Comparison of ENCODE assay signal across 17 cellular contexts in the genomic region with DNA sequence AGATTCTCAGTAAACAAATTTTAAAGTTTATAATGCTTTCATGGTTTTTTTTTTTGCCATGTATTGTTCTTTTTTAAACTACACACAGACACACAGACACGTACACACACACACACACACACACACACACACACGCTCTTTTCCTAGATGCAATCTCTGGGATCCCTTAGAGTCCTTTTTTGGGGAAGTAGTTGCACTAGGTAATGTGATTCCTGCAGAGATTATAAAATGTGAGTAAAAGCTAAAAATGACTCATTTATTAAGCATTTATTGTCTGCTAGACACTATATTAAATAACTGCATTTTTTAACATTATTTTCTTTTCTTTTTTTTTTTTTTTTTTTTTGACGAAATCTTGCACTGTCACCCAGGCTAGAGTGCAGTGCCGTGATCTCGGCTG. TPM values are rescaled to one million over a fixed set of nuclear protein-coding genes. Genes with fewer than 3 reads are reported as not detected.
DNase-seq lines count a peak whose midpoint lies in the region; ATAC-seq lines count a peak whose summit lies in the region.
"Had no signal": no experiment of that assay in that cellular context is flagged by ENCODE, and none has a peak within 500 bp of the region (broad histone marks: within the 10 kb centered on the region; RNA-seq: fewer than 3 reads in every experiment).

No MANE protein-coding gene starts in this region.

- intact Hi-C loops in activated T-helper 2 cell treated with anti-CD3 and anti-CD28 coated beads, Interferon-gamma antibody, Interleukin-2, Interleukin-4, amounts not matched to agents 10 μg/mL and 5 μg/mL and 100 μg/mL, durations not matched to agents 14 hours and 24 hours and 36 hours (cut with micrococcal nuclease) = no loop called here

- peak; percentile 23 for DNase-seq in EL
- peak; percentile 25 for DNase-seq in KBM-7
- DNase-seq in astrocyte of the hippocampus (ENCODE audit: low read depth, low spot score) = peak; percentile 2
- peak; percentile 17 for DNase-seq in myocyte (ENCODE audit: low read depth)
- no peak for DNase-seq in hippocampal formation (lab: John Stamatoyannopoulos, UW)
- DNase-seq in activated T-helper 2 cell treated with anti-CD3 and anti-CD28 coated beads, Interferon-gamma antibody, Interleukin-2, Interleukin-4, amounts not matched to agents 10 μg/mL and 5 μg/mL and 100 μg/mL, durations not matched to agents 14 hours and 24 hours and 36 hours (ENCODE audit: low spot score) = no peak
- DNase-seq in NCI-H82 treated with DMSO at 0.1 percent for 48 hours (lab: John Stamatoyannopoulos, UW; ENCODE audit: unreplicated experiment) = no peak
- DNase-seq: CD4-positive, CD25-positive, alpha-beta regulatory T cell; COR-L47; DMS79; NCI-H1092; NCI-H1436; NCI-H187 treated with DMSO at 0.1 percent for 48 hours; NCI-H2107; SHP77 treated with DMSO at 0.1 percent for 48 hours had no signal

- no peaks in the 10 kb centered on the region for H3K27me3 Mint-ChIP-seq in activated T-helper 2 cell treated with anti-CD3 and anti-CD28 coated beads, Interferon-gamma antibody, Interleukin-2, Interleukin-4, amounts not matched to agents 10 μg/mL and 5 μg/mL and 100 μg/mL, durations not matched to agents 14 hours and 24 hours and 36 hours (ENCODE audit: low read depth)
- H3K27me3 Mint-ChIP-seq: CD4-positive, CD25-positive, alpha-beta regulatory T cell had no signal

- H3K4me3 Mint-ChIP-seq in activated T-helper 2 cell treated with anti-CD3 and anti-CD28 coated beads, Interferon-gamma antibody, Interleukin-2, Interleukin-4, amounts not matched to agents 10 μg/mL and 5 μg/mL and 100 μg/mL, durations not matched to agents 14 hours and 24 hours and 36 hours (ENCODE audit: low read depth) = no peak overlapping the region
- H3K4me3 Mint-ChIP-seq: CD4-positive, CD25-positive, alpha-beta regulatory T cell had no signal

- H3K9me3 Mint-ChIP-seq in activated T-helper 2 cell treated with anti-CD3 and anti-CD28 coated beads, Interferon-gamma antibody, Interleukin-2, Interleukin-4, amounts not matched to agents 10 μg/mL and 5 μg/mL and 100 μg/mL, durations not matched to agents 14 hours and 24 hours and 36 hours = no peaks in the 10 kb centered on the region
- H3K9me3 Mint-ChIP-seq: CD4-positive, CD25-positive, alpha-beta regulatory T cell had no signal

- H3K4me1 Mint-ChIP-seq in activated T-helper 2 cell treated with anti-CD3 and anti-CD28 coated beads, Interferon-gamma antibody, Interleukin-2, Interleukin-4, amounts not matched to agents 10 μg/mL and 5 μg/mL and 100 μg/mL, durations not matched to agents 14 hours and 24 hours and 36 hours (ENCODE audit: low read depth) = no peaks in the 10 kb centered on the region

- no peak overlapping the region for H3K27ac Mint-ChIP-seq in activated T-helper 2 cell treated with anti-CD3 and anti-CD28 coated beads, Interferon-gamma antibody, Interleukin-2, Interleukin-4, amounts not matched to agents 10 μg/mL and 5 μg/mL and 100 μg/mL, durations not matched to agents 14 hours and 24 hours and 36 hours
- H3K27ac Mint-ChIP-seq: CD4-positive, CD25-positive, alpha-beta regulatory T cell had no signal

- in situ Hi-C loops in KBM-7 (cut with MboI; ENCODE audit: low pct_unique_long_range_greater_than_20kb, low sequenced_read_pairs) = no loop called here

- H3K36me3 Mint-ChIP-seq in activated T-helper 2 cell treated with anti-CD3 and anti-CD28 coated beads, Interferon-gamma antibody, Interleukin-2, Interleukin-4, amounts not matched to agents 10 μg/mL and 5 μg/mL and 100 μg/mL, durations not matched to agents 14 hours and 24 hours and 36 hours (ENCODE audit: low read depth) = peaks cover 47% of the 10 kb centered on the region

- no peak for ATAC-seq in HG02885 (IDR thresholded peaks at IDR 0.05; ENCODE audit: poor library complexity, unreplicated experiment)
- ATAC-seq: A549 had no signal

RNA-seq across cellular contexts. Expression of a gene that starts 19.9 kb away (rescaled TPM):
- 186 and 192 TPM in 2 replicates for total RNA-seq in myocyte
- 67.5 TPM for polyA plus RNA-seq in myocyte (2012)
- 90.3 and 91.6 TPM in 2 replicates for total RNA-seq in activated T-helper 2 cell treated with anti-CD3 and anti-CD28 coated beads, Interferon-gamma antibody, Interleukin-2, Interleukin-4, amounts not matched to agents 10 μg/mL and 5 μg/mL and 100 μg/mL, durations not matched to agents 14 hours and 24 hours and 36 hours

RNA-seq across cellular contexts. Expression of a gene that starts 20.0 kb away (rescaled TPM):
- total RNA-seq in myocyte = 39.4 and 41.0 TPM in 2 replicates
- 30.2 TPM for polyA plus RNA-seq in myocyte (2012)
- total RNA-seq in activated T-helper 2 cell treated with anti-CD3 and anti-CD28 coated beads, Interferon-gamma antibody, Interleukin-2, Interleukin-4, amounts not matched to agents 10 μg/mL and 5 μg/mL and 100 μg/mL, durations not matched to agents 14 hours and 24 hours and 36 hours = 61.2 and 64.4 TPM in 2 replicates

RNA-seq across cellular contexts. Expression of a gene that starts 28.4 kb away (rescaled TPM):
- total RNA-seq in myocyte = 29.8 and 50.1 TPM in 2 replicates
- polyA plus RNA-seq in myocyte (2012) = 9.7 TPM
- total RNA-seq in activated T-helper 2 cell treated with anti-CD3 and anti-CD28 coated beads, Interferon-gamma antibody, Interleukin-2, Interleukin-4, amounts not matched to agents 10 μg/mL and 5 μg/mL and 100 μg/mL, durations not matched to agents 14 hours and 24 hours and 36 hours = 16.4 and 17.0 TPM in 2 replicates

Comparison
In these comparisons a context has a peak if more than half of its experiments do, and no peak if none do; other contexts are left out.
1. DNase-seq: peak in EL (single experiment), KBM-7 (single experiment), astrocyte of the hippocampus (single experiment) and myocyte (single experiment); none in hippocampal formation (0 of 2), activated T-helper 2 cell treated with anti-CD3 and anti-CD28 coated beads, Interferon-gamma antibody, Interleukin-2, Interleukin-4, amounts not matched to agents 10 μg/mL and 5 μg/mL and 100 μg/mL, durations not matched to agents 14 hours and 24 hours and 36 hours (single experiment) and NCI-H82 treated with DMSO at 0.1 percent for 48 hours (single experiment).